Comparison of ENCODE assay signal across 1 cellular context in genomic region chr3:109328202-109328601, GRCh38.
TF ChIP-seq lines count a peak whose summit lies in the region.

No MANE protein-coding gene starts in this region.

TF ChIP-seq in WTC11, 78 proteins besides CTCF, POLR2A, EP300 and RAD21 (continued from another document and continues in another):
- TF ChIP-seq FOXP1 (CRISPR knock-in tag; IDR thresholded peaks at IDR 0.05; ENCODE audit: borderline replicate concordance) (no peak), PRRX2 (CRISPR knock-in tag; IDR thresholded peaks at IDR 0.05) (0 out of 2 replicates have a peak, but pooled peaks have one; percentile 80), HMGA2 (CRISPR knock-in tag; IDR thresholded peaks at IDR 0.05) (no peak), CBFB (CRISPR knock-in tag; IDR thresholded peaks at IDR 0.05; ENCODE audit: low read depth) (no peak), RELA (CRISPR knock-in tag; IDR thresholded peaks at IDR 0.05; ENCODE audit: borderline replicate concordance) (no peak), ZNF423 (CRISPR knock-in tag; IDR thresholded peaks at IDR 0.05) (no peak), E2F5 (CRISPR knock-in tag; IDR thresholded peaks at IDR 0.05) (no peak), ZNF425 (CRISPR knock-in tag; conservative IDR thresholded peaks at IDR 0.05) (no peak), ELF4 (CRISPR knock-in tag; IDR thresholded peaks at IDR 0.05; ENCODE audit: low read depth) (no peak), JUN (CRISPR knock-in tag; IDR thresholded peaks at IDR 0.05) (no peak), CDX4 (CRISPR knock-in tag; IDR thresholded peaks at IDR 0.05; ENCODE audit: borderline replicate concordance) (no peak), ZNF232 (CRISPR knock-in tag; IDR thresholded peaks at IDR 0.05) (no peak), SMAD4 (CRISPR knock-in tag; IDR thresholded peaks at IDR 0.05) (no peak), ESRRA (CRISPR knock-in tag; IDR thresholded peaks at IDR 0.05; ENCODE audit: borderline replicate concordance) (no peak), NFE2L1 (CRISPR knock-in tag; IDR thresholded peaks at IDR 0.05) (no peak), RORB (CRISPR knock-in tag; IDR thresholded peaks at IDR 0.05) (no peak), ZNF219 (CRISPR knock-in tag; IDR thresholded peaks at IDR 0.05; ENCODE audit: borderline replicate concordance) (no peak), NFATC4 (CRISPR knock-in tag; IDR thresholded peaks at IDR 0.05) (0 out of 2 replicates have a peak, but pooled peaks have one; percentile 14), ZNF416 (CRISPR knock-in tag; IDR thresholded peaks at IDR 0.05) (peak; percentile 79; the same call in 1 of the 2 replicates), MXD4 (CRISPR knock-in tag; IDR thresholded peaks at IDR 0.05; ENCODE audit: borderline replicate concordance) (no peak), GTF2I (CRISPR knock-in tag; conservative IDR thresholded peaks at IDR 0.05) (no peak), SP1 (CRISPR knock-in tag; conservative IDR thresholded peaks at IDR 0.05) (no peak), SMAD3 (CRISPR knock-in tag; IDR thresholded peaks at IDR 0.05; ENCODE audit: borderline replicate concordance) (no peak), EMX1 (CRISPR knock-in tag; IDR thresholded peaks at IDR 0.05) (peak; percentile 77; the same call in 1 of the 2 replicates), NFYB (CRISPR knock-in tag; conservative IDR thresholded peaks at IDR 0.05; ENCODE audit: low read depth) (no peak), SOX15 (CRISPR knock-in tag; IDR thresholded peaks at IDR 0.05) (no peak), NR2C2 (CRISPR knock-in tag; IDR thresholded peaks at IDR 0.05) (no peak), GRHL2 (CRISPR knock-in tag; IDR thresholded peaks at IDR 0.05; ENCODE audit: insufficient replicate concordance, severe bottlenecking) (no peak), NR3C1 (CRISPR knock-in tag; conservative IDR thresholded peaks at IDR 0.05; ENCODE audit: low read depth) (no peak), AFF4 (CRISPR knock-in tag; IDR thresholded peaks at IDR 0.05; ENCODE audit: borderline replicate concordance) (no peak), ZNF671 (CRISPR knock-in tag; IDR thresholded peaks at IDR 0.05) (peak; percentile 83; the same call in 1 of the 2 replicates), ZNF317 (CRISPR knock-in tag; IDR thresholded peaks at IDR 0.05; ENCODE audit: borderline replicate concordance, low read depth) (no peak), ETV6 (CRISPR knock-in tag; IDR thresholded peaks at IDR 0.05) (no peak), TEAD1 (CRISPR knock-in tag; IDR thresholded peaks at IDR 0.05) (no peak)
- TF ChIP-seq, protein P1, sequence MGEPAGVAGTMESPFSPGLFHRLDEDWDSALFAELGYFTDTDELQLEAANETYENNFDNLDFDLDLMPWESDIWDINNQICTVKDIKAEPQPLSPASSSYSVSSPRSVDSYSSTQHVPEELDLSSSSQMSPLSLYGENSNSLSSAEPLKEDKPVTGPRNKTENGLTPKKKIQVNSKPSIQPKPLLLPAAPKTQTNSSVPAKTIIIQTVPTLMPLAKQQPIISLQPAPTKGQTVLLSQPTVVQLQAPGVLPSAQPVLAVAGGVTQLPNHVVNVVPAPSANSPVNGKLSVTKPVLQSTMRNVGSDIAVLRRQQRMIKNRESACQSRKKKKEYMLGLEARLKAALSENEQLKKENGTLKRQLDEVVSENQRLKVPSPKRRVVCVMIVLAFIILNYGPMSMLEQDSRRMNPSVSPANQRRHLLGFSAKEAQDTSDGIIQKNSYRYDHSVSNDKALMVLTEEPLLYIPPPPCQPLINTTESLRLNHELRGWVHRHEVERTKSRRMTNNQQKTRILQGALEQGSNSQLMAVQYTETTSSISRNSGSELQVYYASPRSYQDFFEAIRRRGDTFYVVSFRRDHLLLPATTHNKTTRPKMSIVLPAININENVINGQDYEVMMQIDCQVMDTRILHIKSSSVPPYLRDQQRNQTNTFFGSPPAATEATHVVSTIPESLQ (CRISPR knock-in tag; IDR thresholded peaks at IDR 0.05): no peak
- TF ChIP-seq, protein P2, sequence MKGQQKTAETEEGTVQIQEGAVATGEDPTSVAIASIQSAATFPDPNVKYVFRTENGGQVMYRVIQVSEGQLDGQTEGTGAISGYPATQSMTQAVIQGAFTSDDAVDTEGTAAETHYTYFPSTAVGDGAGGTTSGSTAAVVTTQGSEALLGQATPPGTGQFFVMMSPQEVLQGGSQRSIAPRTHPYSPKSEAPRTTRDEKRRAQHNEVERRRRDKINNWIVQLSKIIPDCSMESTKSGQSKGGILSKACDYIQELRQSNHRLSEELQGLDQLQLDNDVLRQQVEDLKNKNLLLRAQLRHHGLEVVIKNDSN (CRISPR knock-in tag; IDR thresholded peaks at IDR 0.05): no peak
- TF ChIP-seq, protein P3, sequence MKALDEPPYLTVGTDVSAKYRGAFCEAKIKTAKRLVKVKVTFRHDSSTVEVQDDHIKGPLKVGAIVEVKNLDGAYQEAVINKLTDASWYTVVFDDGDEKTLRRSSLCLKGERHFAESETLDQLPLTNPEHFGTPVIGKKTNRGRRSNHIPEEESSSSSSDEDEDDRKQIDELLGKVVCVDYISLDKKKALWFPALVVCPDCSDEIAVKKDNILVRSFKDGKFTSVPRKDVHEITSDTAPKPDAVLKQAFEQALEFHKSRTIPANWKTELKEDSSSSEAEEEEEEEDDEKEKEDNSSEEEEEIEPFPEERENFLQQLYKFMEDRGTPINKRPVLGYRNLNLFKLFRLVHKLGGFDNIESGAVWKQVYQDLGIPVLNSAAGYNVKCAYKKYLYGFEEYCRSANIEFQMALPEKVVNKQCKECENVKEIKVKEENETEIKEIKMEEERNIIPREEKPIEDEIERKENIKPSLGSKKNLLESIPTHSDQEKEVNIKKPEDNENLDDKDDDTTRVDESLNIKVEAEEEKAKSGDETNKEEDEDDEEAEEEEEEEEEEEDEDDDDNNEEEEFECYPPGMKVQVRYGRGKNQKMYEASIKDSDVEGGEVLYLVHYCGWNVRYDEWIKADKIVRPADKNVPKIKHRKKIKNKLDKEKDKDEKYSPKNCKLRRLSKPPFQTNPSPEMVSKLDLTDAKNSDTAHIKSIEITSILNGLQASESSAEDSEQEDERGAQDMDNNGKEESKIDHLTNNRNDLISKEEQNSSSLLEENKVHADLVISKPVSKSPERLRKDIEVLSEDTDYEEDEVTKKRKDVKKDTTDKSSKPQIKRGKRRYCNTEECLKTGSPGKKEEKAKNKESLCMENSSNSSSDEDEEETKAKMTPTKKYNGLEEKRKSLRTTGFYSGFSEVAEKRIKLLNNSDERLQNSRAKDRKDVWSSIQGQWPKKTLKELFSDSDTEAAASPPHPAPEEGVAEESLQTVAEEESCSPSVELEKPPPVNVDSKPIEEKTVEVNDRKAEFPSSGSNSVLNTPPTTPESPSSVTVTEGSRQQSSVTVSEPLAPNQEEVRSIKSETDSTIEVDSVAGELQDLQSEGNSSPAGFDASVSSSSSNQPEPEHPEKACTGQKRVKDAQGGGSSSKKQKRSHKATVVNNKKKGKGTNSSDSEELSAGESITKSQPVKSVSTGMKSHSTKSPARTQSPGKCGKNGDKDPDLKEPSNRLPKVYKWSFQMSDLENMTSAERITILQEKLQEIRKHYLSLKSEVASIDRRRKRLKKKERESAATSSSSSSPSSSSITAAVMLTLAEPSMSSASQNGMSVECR (CRISPR knock-in tag; IDR thresholded peaks at IDR 0.05; ENCODE audit: borderline replicate concordance): no peak
- TF ChIP-seq, protein P4, sequence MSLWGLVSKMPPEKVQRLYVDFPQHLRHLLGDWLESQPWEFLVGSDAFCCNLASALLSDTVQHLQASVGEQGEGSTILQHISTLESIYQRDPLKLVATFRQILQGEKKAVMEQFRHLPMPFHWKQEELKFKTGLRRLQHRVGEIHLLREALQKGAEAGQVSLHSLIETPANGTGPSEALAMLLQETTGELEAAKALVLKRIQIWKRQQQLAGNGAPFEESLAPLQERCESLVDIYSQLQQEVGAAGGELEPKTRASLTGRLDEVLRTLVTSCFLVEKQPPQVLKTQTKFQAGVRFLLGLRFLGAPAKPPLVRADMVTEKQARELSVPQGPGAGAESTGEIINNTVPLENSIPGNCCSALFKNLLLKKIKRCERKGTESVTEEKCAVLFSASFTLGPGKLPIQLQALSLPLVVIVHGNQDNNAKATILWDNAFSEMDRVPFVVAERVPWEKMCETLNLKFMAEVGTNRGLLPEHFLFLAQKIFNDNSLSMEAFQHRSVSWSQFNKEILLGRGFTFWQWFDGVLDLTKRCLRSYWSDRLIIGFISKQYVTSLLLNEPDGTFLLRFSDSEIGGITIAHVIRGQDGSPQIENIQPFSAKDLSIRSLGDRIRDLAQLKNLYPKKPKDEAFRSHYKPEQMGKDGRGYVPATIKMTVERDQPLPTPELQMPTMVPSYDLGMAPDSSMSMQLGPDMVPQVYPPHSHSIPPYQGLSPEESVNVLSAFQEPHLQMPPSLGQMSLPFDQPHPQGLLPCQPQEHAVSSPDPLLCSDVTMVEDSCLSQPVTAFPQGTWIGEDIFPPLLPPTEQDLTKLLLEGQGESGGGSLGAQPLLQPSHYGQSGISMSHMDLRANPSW (CRISPR knock-in tag; conservative IDR thresholded peaks at IDR 0.05; ENCODE audit: low read depth): no peak
- TF ChIP-seq, protein P5, sequence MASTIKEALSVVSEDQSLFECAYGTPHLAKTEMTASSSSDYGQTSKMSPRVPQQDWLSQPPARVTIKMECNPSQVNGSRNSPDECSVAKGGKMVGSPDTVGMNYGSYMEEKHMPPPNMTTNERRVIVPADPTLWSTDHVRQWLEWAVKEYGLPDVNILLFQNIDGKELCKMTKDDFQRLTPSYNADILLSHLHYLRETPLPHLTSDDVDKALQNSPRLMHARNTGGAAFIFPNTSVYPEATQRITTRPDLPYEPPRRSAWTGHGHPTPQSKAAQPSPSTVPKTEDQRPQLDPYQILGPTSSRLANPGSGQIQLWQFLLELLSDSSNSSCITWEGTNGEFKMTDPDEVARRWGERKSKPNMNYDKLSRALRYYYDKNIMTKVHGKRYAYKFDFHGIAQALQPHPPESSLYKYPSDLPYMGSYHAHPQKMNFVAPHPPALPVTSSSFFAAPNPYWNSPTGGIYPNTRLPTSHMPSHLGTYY (CRISPR knock-in tag; IDR thresholded peaks at IDR 0.05): peak; percentile 82; the same call in 1 of the 2 replicates
